11 cellular contexts compared by ENCODE assay signal in the genomic region with DNA sequence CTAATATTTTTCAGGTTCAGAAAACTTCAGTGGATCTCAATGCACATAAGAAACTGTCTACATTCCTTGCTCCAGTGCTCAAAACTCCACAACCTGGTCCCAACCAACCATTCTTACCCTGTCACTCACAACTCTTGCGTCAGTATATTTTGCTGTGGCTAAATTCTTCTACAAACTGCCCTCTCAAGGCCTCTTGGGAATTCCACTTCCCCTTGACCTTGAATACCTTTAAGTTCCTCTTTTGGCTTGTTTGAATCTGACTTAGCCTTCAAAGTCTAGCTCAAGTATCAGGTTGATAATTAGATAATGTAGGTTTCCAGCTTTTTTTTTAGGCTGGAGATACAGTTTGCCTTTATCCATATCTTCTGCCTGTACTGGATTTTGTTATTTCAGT.
DNase-seq lines count a peak whose midpoint lies in the region; ATAC-seq and TF ChIP-seq lines count a peak whose summit lies in the region.
"Had no signal": no experiment of that assay in that cellular context is flagged by ENCODE, and none has a peak within 500 bp of the region (broad histone marks: within the 10 kb centered on the region; RNA-seq: fewer than 3 reads in every experiment).

No MANE protein-coding gene starts in this region.

- no peaks in the 10 kb centered on the region for H3K9me3 Mint-ChIP-seq in CD8-positive, alpha-beta T cell
- H3K9me3 Mint-ChIP-seq: T-cell had no signal

- CTCF ChIA-PET in CD8-positive, alpha-beta T cell (lab: Charles Lee) = interaction anchor here (1.0 kb wide), 1 partner anchor 9 kb away, joined by 4 read pairs; no protein-coding TSS in a partner anchor

- peaks cover 3% of the 10 kb centered on the region for H3K27me3 Mint-ChIP-seq in CD8-positive, alpha-beta T cell (ENCODE audit: low read depth)

- POLR2A ChIA-PET in CD8-positive, alpha-beta T cell (lab: Charles Lee) = no interaction called here

- no peak overlapping the region for H3K4me3 ChIP-seq in fibroblast of the aortic adventitia (ENCODE audit: low read depth, low read length)
- no peak overlapping the region for H3K4me3 ChIP-seq in CD8-positive, alpha-beta T cell (ENCODE audit: low read depth, low read length)
- H3K4me3 ChIP-seq: spleen had no signal

- no peak for TF ChIP-seq CTCF in fibroblast of the aortic adventitia (IDR thresholded peaks at IDR 0.05; ENCODE audit: insufficient read depth, low read length)
- no peak for TF ChIP-seq CTCF in CD8-positive, alpha-beta T cell (IDR thresholded peaks at IDR 0.05)

- ATAC-seq in GM18502 (IDR thresholded peaks at IDR 0.05; ENCODE audit: poor library complexity, unreplicated experiment) = peak; percentile 52
- ATAC-seq in GM21786 (IDR thresholded peaks at IDR 0.05; ENCODE audit: unreplicated experiment) = peak; percentile 58
- ATAC-seq in CD8-positive, alpha-beta T cell = no peak
- ATAC-seq: HepG2, T-cell had no signal

- DNase-seq in fibroblast of the aortic adventitia (ENCODE audit: low read depth) (peak; percentile 34), SW480 (ENCODE audit: low spot score) (no peak), NCI-H526 (lab: John Stamatoyannopoulos, UW) (no peak)
- DNase-seq in CD8-positive, alpha-beta T cell = no peak
- DNase-seq in activated effector memory CD4-positive, alpha-beta T cell treated with anti-CD3 and anti-CD28 coated beads, Interleukin-2, amount 50 U/mL, for 16 hours = no peak
- DNase-seq: spleen, T-cell had no signal

- H3K4me1 Mint-ChIP-seq in CD8-positive, alpha-beta T cell (ENCODE audit: low read depth) = no peaks in the 10 kb centered on the region

- TF ChIP-seq RAD21 in Ishikawa (IDR thresholded peaks at IDR 0.05; ENCODE audit: low read depth) = no peak

- no peaks in the 10 kb centered on the region for H3K4me1 ChIP-seq in CD8-positive, alpha-beta T cell (ENCODE audit: insufficient read depth, low read length)

- no peaks in the 10 kb centered on the region for H3K36me3 ChIP-seq in CD8-positive, alpha-beta T cell (ENCODE audit: insufficient read depth, low read length)

- no peaks in the 10 kb centered on the region for H3K27me3 ChIP-seq in CD8-positive, alpha-beta T cell (ENCODE audit: insufficient read depth, low read length)
- H3K27me3 ChIP-seq: spleen had no signal

- intact Hi-C loops in CD8-positive, alpha-beta T cell (cut with DNase I, micrococcal nuclease) = no loop called here

- no peak overlapping the region for H3K27ac ChIP-seq in CD8-positive, alpha-beta T cell (ENCODE audit: low read depth, low read length)
- H3K27ac ChIP-seq: spleen had no signal

- H3K36me3 Mint-ChIP-seq in CD8-positive, alpha-beta T cell = no peaks in the 10 kb centered on the region
- H3K36me3 Mint-ChIP-seq: T-cell had no signal

- H3K9me3 ChIP-seq in CD8-positive, alpha-beta T cell (ENCODE audit: low read length) = no peaks in the 10 kb centered on the region
- H3K9me3 ChIP-seq: spleen had no signal

- no peak overlapping the region for H3K4me3 Mint-ChIP-seq in CD8-positive, alpha-beta T cell
- H3K4me3 Mint-ChIP-seq: T-cell had no signal

- no peak for TF ChIP-seq EP300 in Ishikawa (IDR thresholded peaks at IDR 0.05; ENCODE audit: borderline replicate concordance)

- H3K27ac Mint-ChIP-seq in CD8-positive, alpha-beta T cell = no peak overlapping the region
- H3K27ac Mint-ChIP-seq: T-cell had no signal

TF ChIP-seq in Ishikawa, 13 proteins besides CTCF, POLR2A, EP300 and RAD21:
- TF ChIP-seq YY1 (IDR thresholded peaks at IDR 0.05; ENCODE audit: low read depth) (no peak), FOXM1 (IDR thresholded peaks at IDR 0.05; ENCODE audit: borderline replicate concordance, low read depth) (no peak), CEBPB (IDR thresholded peaks at IDR 0.05) (0 out of 2 replicates have a peak, but pooled peaks have one; percentile 13)
